10 cellular contexts compared by ENCODE assay signal in the genomic region with DNA sequence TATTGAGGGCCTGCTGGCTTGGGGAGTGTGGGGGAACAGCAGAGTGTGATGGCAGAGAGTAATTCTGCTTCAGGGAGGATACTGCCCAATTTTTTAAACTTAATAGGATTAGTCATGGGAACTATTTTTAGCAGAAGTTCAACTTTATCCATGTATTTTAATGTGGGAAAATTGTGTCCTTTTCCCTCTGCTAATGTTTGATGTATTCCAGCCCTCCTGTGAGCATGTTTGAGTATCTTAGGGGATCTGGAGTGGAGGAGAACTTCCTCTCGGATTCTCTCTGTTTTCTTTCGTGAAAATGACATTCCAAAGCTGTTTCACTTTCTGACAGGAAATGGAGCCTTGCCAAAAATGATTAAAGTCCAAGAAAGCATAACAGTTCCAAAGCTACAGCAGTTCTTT.
DNase-seq lines count a peak whose midpoint lies in the region; ATAC-seq and TF ChIP-seq lines count a peak whose summit lies in the region.
"Had no signal": no experiment of that assay in that cellular context is flagged by ENCODE, and none has a peak within 500 bp of the region (broad histone marks: within the 10 kb centered on the region; RNA-seq: fewer than 3 reads in every experiment).

No MANE protein-coding gene starts in this region.

- TF ChIP-seq CTCF in lower lobe of right lung (IDR thresholded peaks at IDR 0.05) (no peak), tibial nerve (IDR thresholded peaks at IDR 0.05) (no peak)

- CTCF ChIA-PET in CD8-positive, alpha-beta memory T cell (lab: Charles Lee) = no interaction called here

- WGBS in tibial nerve, 2 donors = 1 to 4% methylated on average over 2 of the region's 2 CpGs

- peak; percentile 78 for DNase-seq in M059J (ENCODE audit: low read depth)
- peak; percentile 82 for DNase-seq in dedifferentiated amniotic fluid mesenchymal stem cell (ENCODE audit: extremely low spot score)
- no peak for DNase-seq in lower lobe of right lung
- DNase-seq in tibial nerve (ENCODE audit: low spot score in 2 of 2) = peak in 1 of 2 donors; percentile 23
- no peak for DNase-seq in CD8-positive, alpha-beta memory T cell
- no peak for DNase-seq in activated naive CD4-positive, alpha-beta T cell treated with Interleukin-2 at 50 U/mL for 16 hours
- no peak for DNase-seq in NAMALWA (ENCODE audit: low spot score)
- DNase-seq: Kasumi-1; stimulated activated naive CD4-positive, alpha-beta T cell treated with Interleukin-2 at 50 U/mL for 16 hours had no signal

- TF ChIP-seq EP300 in tibial nerve (IDR thresholded peaks at IDR 0.05) = peak in 1 of 2 donors; percentile 20

- no peak overlapping the region for H3K4me3 ChIP-seq in lower lobe of right lung
- peak overlapping the region in 2 of 4 donors; percentile 30 to 36 for H3K4me3 ChIP-seq in tibial nerve
- no peak overlapping the region for H3K4me3 ChIP-seq in CD8-positive, alpha-beta memory T cell (ENCODE audit: low read length)

- H3K36me3 ChIP-seq in lower lobe of right lung = no peaks in the 10 kb centered on the region
- no peaks in the 10 kb centered on the region for H3K36me3 ChIP-seq in tibial nerve
- no peaks in the 10 kb centered on the region for H3K36me3 ChIP-seq in CD8-positive, alpha-beta memory T cell (ENCODE audit: insufficient read depth, low read length)

- POLR2A ChIA-PET in CD8-positive, alpha-beta memory T cell (lab: Charles Lee) = no interaction called here

- no peak for TF ChIP-seq POLR2A in tibial nerve (IDR thresholded peaks at IDR 0.05)

- peaks cover 21% of the 10 kb centered on the region for H3K4me1 ChIP-seq in lower lobe of right lung
- peaks cover 0 to 37% (median 11%) of the 10 kb centered on the region in 4 donors for H3K4me1 ChIP-seq in tibial nerve
- H3K4me1 ChIP-seq in CD8-positive, alpha-beta memory T cell (ENCODE audit: insufficient read depth, low read length) = no peaks in the 10 kb centered on the region

- H3K27ac ChIP-seq in lower lobe of right lung = peak overlapping the region; percentile 50
- H3K27ac ChIP-seq in tibial nerve = peak overlapping the region; percentile 28 to 82 (median 65)
- no peak overlapping the region for H3K27ac ChIP-seq in CD8-positive, alpha-beta memory T cell (ENCODE audit: low read depth, low read length)

- H3K27ac Mint-ChIP-seq in CD8-positive, alpha-beta memory T cell = no peak overlapping the region

- ATAC-seq in lower lobe of right lung (peak; percentile 47 to 54), HG03095 (IDR thresholded peaks at IDR 0.05; ENCODE audit: unreplicated experiment) (no peak)

- no peak overlapping the region for H3K4me3 Mint-ChIP-seq in CD8-positive, alpha-beta memory T cell

- H3K36me3 Mint-ChIP-seq in CD8-positive, alpha-beta memory T cell = no peaks in the 10 kb centered on the region

- H3K9me3 Mint-ChIP-seq in CD8-positive, alpha-beta memory T cell = no peaks in the 10 kb centered on the region

- H3K27me3 Mint-ChIP-seq in CD8-positive, alpha-beta memory T cell = peaks cover 0 to 10% of the 10 kb centered on the region in 2 donors

- H3K9me3 ChIP-seq in lower lobe of right lung (no peaks in the 10 kb centered on the region), tibial nerve (no peaks in the 10 kb centered on the region)
- no peaks in the 10 kb centered on the region for H3K9me3 ChIP-seq in CD8-positive, alpha-beta memory T cell (ENCODE audit: low read length)

- intact Hi-C loops in lower lobe of right lung (cut with DNase I) = no loop called here

- H3K27me3 ChIP-seq in lower lobe of right lung (ENCODE audit: low read depth) = no peaks in the 10 kb centered on the region
- H3K27me3 ChIP-seq in tibial nerve = no peaks in the 10 kb centered on the region
- no peaks in the 10 kb centered on the region for H3K27me3 ChIP-seq in CD8-positive, alpha-beta memory T cell (ENCODE audit: insufficient read depth, low read length, poor library complexity, severe bottlenecking)

- no peaks in the 10 kb centered on the region for H3K4me1 Mint-ChIP-seq in CD8-positive, alpha-beta memory T cell

Comparison
In these comparisons a context has a peak if more than half of its experiments do, and no peak if none do; other contexts are left out.
1. DNase-seq: peak in M059J (single experiment) and dedifferentiated amniotic fluid mesenchymal stem cell (single experiment); none in lower lobe of right lung (single experiment), CD8-positive, alpha-beta memory T cell (0 of 5), activated naive CD4-positive, alpha-beta T cell treated with Interleukin-2 at 50 U/mL for 16 hours (single experiment) and NAMALWA (single experiment).